In genomic region chr6:143634486-143634885, GRCh38 we compare ENCODE assay signal across 19 cellular contexts. TPM values are rescaled to one million over a fixed set of nuclear protein-coding genes. Genes with fewer than 3 reads are reported as not detected.
DNase-seq lines count a peak whose midpoint lies in the region; ATAC-seq and TF ChIP-seq lines count a peak whose summit lies in the region.
"Had no signal": no experiment of that assay in that cellular context is flagged by ENCODE, and none has a peak within 500 bp of the region (broad histone marks: within the 10 kb centered on the region; RNA-seq: fewer than 3 reads in every experiment).

No MANE protein-coding gene starts in this region.

- DNase-seq in ELR (ENCODE audit: low read depth) = peak; percentile 48
- DNase-seq in MM.1S = peak; percentile 56
- DNase-seq in SHP77 (lab: John Stamatoyannopoulos, UW) = peak; percentile 29 to 42
- DNase-seq in iris pigment epithelial cell (ENCODE audit: low read depth) = peak; percentile 11
- DNase-seq in left cardiac atrium = no peak
- no peak for DNase-seq in lower leg skin (ENCODE audit: low spot score in 2 of 2)
- DNase-seq: activated CD4-positive, alpha-beta T cell treated with anti-CD3 and anti-CD28 coated beads, Interleukin-2, amount 10 ng/mL, durations not matched to agents 7 days and 5 days; activated T-cell treated with anti-CD3 and anti-CD28 coated beads, Interleukin-2, amount 50 U/mL, for 72 hours; amygdala; dorsolateral prefrontal cortex; Karpas-422; NCI-H446; RPMI8226; stimulated activated naive CD8-positive, alpha-beta T cell treated with anti-CD3 and anti-CD28 coated beads, Interleukin-15, amount 100 ng/mL, for 72 hours; T-helper 9 cell had no signal

- H3K27ac ChIP-seq in MM.1S (ENCODE audit: low read length) = no peak overlapping the region
- H3K27ac ChIP-seq: C4-2B, dorsolateral prefrontal cortex, skin epidermis had no signal

- H3K9me3 ChIP-seq in MM.1S (replicated peaks; ENCODE audit: insufficient read depth, low read length) = no peaks in the 10 kb centered on the region

- ATAC-seq in left cardiac atrium = no peak
- ATAC-seq in GM19023 (IDR thresholded peaks at IDR 0.05; ENCODE audit: unreplicated experiment) = no peak
- no peak for ATAC-seq in HG03469 (IDR thresholded peaks at IDR 0.05; ENCODE audit: unreplicated experiment)
- ATAC-seq: activated T-cell treated with anti-CD3 and anti-CD28 coated beads, Interleukin-2, amount 50 U/mL, for 72 hours; stimulated activated naive CD8-positive, alpha-beta T cell treated with anti-CD3 and anti-CD28 coated beads, Interleukin-15, amount 100 ng/mL, for 72 hours had no signal

- no peak for TF ChIP-seq POLR2A in lower leg skin (IDR thresholded peaks at IDR 0.05)

- 55 to 65% methylated on average over 2 of the region's 2 CpGs for WGBS in lower leg skin, 2 donors

- H3K27me3 ChIP-seq in MM.1S (replicated peaks; ENCODE audit: insufficient read depth, low read length) = no peaks in the 10 kb centered on the region
- H3K27me3 ChIP-seq: dorsolateral prefrontal cortex had no signal

- no peaks in the 10 kb centered on the region for H3K79me2 ChIP-seq in MM.1S (ENCODE audit: low read length)

- H3K36me3 ChIP-seq in MM.1S (replicated peaks; ENCODE audit: insufficient read depth, low read length) = no peaks in the 10 kb centered on the region

- H3F3A ChIP-seq in MM.1S (ENCODE audit: insufficient read depth, low read length) = no peaks in the 10 kb centered on the region

- H3K4me1 ChIP-seq in MM.1S (ENCODE audit: low read length) = peaks cover 7% of the 10 kb centered on the region; the same call in 1 of the 2 replicates

- no peak overlapping the region for H3K4me2 ChIP-seq in MM.1S (ENCODE audit: low read depth, low read length)

- H3K4me3 ChIP-seq in MM.1S (ENCODE audit: low read length) = no peak overlapping the region
- H3K4me3 ChIP-seq in lower leg skin (ENCODE audit: low read depth, poor library complexity, severe bottlenecking) = no peak overlapping the region
- H3K4me3 ChIP-seq: dorsolateral prefrontal cortex, skin epidermis had no signal

- H3K9ac ChIP-seq in MM.1S (ENCODE audit: low read length) = no peak overlapping the region

- no peaks in the 10 kb centered on the region for H3K9me2 ChIP-seq in MM.1S (replicated peaks; ENCODE audit: insufficient read depth, low read length)

- H4K20me1 ChIP-seq in MM.1S (ENCODE audit: insufficient read depth, low read length) = no peaks in the 10 kb centered on the region

- no peak for TF ChIP-seq CTCF in MM.1S (IDR thresholded peaks at IDR 0.05; ENCODE audit: low read length)
- TF ChIP-seq CTCF in lower leg skin (IDR thresholded peaks at IDR 0.05) = no peak

- H2AFZ ChIP-seq in MM.1S (ENCODE audit: low read length) = no peak overlapping the region

- intact Hi-C loops in left cardiac atrium (cut with DNase I) = no loop called here
- intact Hi-C loops in lower leg skin (cut with DNase I; ENCODE audit: low total_unique reads) = no loop called here

RNA-seq across cellular contexts. Expression of gene PHACTR2, which starts 43.3 kb away (rescaled TPM):
- 10 to 100 TPM; 53.9 to 56.7 TPM for total RNA-seq in left cardiac atrium
- total RNA-seq in lower leg skin = 10 to 100 TPM in 3 of 4 donors, 1 to 10 TPM in 1; 9.4 to 24.5 (median 15.2) TPM

Comparison
In these comparisons a context has a peak if more than half of its experiments do, and no peak if none do; other contexts are left out.
1. DNase-seq: peak in ELR (single experiment), MM.1S (single experiment), SHP77 (2 of 2) and iris pigment epithelial cell (single experiment); none in left cardiac atrium (single experiment) and lower leg skin (0 of 2).